2 cellular contexts compared by ENCODE assay signal in genomic region chr6:2579789-2580570, GRCh38.
TF ChIP-seq lines count a peak whose summit lies in the region.

No MANE protein-coding gene starts in this region.

TF ChIP-seq in SK-N-SH, 30 proteins besides CTCF, POLR2A, EP300 and RAD21 (continued from another document):
- TF ChIP-seq FOSL2 (IDR thresholded peaks at IDR 0.05; ENCODE audit: borderline replicate concordance, low read depth) (no peak), MXI1 (IDR thresholded peaks at IDR 0.05; ENCODE audit: low read depth, low read length) (no peak), ZBTB33 (IDR thresholded peaks at IDR 0.05; ENCODE audit: borderline replicate concordance, low read depth) (no peak), YY1 (IDR thresholded peaks at IDR 0.05; ENCODE audit: low read depth) (no peak), SMC3 (IDR thresholded peaks at IDR 0.05; ENCODE audit: low read depth, low read length) (no peak), RFX5 (IDR thresholded peaks at IDR 0.05; ENCODE audit: low read length) (no peak), EZH2phosphoT487 (IDR thresholded peaks at IDR 0.05; ENCODE audit: borderline replicate concordance, low read depth) (no peak), PBX3 (IDR thresholded peaks at IDR 0.05) (no peak), USF2 (IDR thresholded peaks at IDR 0.05; ENCODE audit: borderline replicate concordance, low read depth, low read length) (no peak), JUND (IDR thresholded peaks at IDR 0.05) (no peak), POLR2AphosphoS5 (IDR thresholded peaks at IDR 0.05; ENCODE audit: low read depth, low read length) (no peak), MEF2A (IDR thresholded peaks at IDR 0.05; ENCODE audit: borderline replicate concordance, low read depth) (no peak), NRF1 (IDR thresholded peaks at IDR 0.05; ENCODE audit: low read depth, low read length) (no peak)
- TF ChIP-seq, protein P1, sequence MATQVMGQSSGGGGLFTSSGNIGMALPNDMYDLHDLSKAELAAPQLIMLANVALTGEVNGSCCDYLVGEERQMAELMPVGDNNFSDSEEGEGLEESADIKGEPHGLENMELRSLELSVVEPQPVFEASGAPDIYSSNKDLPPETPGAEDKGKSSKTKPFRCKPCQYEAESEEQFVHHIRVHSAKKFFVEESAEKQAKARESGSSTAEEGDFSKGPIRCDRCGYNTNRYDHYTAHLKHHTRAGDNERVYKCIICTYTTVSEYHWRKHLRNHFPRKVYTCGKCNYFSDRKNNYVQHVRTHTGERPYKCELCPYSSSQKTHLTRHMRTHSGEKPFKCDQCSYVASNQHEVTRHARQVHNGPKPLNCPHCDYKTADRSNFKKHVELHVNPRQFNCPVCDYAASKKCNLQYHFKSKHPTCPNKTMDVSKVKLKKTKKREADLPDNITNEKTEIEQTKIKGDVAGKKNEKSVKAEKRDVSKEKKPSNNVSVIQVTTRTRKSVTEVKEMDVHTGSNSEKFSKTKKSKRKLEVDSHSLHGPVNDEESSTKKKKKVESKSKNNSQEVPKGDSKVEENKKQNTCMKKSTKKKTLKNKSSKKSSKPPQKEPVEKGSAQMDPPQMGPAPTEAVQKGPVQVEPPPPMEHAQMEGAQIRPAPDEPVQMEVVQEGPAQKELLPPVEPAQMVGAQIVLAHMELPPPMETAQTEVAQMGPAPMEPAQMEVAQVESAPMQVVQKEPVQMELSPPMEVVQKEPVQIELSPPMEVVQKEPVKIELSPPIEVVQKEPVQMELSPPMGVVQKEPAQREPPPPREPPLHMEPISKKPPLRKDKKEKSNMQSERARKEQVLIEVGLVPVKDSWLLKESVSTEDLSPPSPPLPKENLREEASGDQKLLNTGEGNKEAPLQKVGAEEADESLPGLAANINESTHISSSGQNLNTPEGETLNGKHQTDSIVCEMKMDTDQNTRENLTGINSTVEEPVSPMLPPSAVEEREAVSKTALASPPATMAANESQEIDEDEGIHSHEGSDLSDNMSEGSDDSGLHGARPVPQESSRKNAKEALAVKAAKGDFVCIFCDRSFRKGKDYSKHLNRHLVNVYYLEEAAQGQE (IDR thresholded peaks at IDR 0.05; ENCODE audit: low read depth, low read length), result no peak
TF ChIP-seq in SK-N-SH: peak in this region for 0.

TF ChIP-seq in SK-N-SH treated with all-trans-retinoic acid at 6 μM for 48 hours, 23 proteins besides CTCF, POLR2A, EP300 and RAD21 (continued from another document):
- TF ChIP-seq, protein P2, sequence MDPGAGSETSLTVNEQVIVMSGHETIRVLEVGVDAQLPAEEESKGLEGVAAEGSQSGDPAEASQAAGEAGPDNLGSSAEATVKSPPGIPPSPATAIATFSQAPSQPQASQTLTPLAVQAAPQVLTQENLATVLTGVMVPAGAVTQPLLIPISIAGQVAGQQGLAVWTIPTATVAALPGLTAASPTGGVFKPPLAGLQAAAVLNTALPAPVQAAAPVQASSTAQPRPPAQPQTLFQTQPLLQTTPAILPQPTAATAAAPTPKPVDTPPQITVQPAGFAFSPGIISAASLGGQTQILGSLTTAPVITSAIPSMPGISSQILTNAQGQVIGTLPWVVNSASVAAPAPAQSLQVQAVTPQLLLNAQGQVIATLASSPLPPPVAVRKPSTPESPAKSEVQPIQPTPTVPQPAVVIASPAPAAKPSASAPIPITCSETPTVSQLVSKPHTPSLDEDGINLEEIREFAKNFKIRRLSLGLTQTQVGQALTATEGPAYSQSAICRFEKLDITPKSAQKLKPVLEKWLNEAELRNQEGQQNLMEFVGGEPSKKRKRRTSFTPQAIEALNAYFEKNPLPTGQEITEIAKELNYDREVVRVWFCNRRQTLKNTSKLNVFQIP (CRISPR knock-in tag; IDR thresholded peaks at IDR 0.05; ENCODE audit: borderline replicate concordance, low read depth), result no peak
- no peak for TF ChIP-seq ZNF565 (CRISPR knock-in tag; conservative IDR thresholded peaks at IDR 0.05; ENCODE audit: low read depth)
- TF ChIP-seq, protein P3, sequence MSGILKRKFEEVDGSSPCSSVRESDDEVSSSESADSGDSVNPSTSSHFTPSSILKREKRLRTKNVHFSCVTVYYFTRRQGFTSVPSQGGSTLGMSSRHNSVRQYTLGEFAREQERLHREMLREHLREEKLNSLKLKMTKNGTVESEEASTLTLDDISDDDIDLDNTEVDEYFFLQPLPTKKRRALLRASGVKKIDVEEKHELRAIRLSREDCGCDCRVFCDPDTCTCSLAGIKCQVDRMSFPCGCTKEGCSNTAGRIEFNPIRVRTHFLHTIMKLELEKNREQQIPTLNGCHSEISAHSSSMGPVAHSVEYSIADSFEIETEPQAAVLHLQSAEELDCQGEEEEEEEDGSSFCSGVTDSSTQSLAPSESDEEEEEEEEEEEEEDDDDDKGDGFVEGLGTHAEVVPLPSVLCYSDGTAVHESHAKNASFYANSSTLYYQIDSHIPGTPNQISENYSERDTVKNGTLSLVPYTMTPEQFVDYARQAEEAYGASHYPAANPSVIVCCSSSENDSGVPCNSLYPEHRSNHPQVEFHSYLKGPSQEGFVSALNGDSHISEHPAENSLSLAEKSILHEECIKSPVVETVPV (CRISPR knock-in tag; IDR thresholded peaks at IDR 0.05), result no peak
